16 cellular contexts compared by ENCODE assay signal in the genomic region with DNA sequence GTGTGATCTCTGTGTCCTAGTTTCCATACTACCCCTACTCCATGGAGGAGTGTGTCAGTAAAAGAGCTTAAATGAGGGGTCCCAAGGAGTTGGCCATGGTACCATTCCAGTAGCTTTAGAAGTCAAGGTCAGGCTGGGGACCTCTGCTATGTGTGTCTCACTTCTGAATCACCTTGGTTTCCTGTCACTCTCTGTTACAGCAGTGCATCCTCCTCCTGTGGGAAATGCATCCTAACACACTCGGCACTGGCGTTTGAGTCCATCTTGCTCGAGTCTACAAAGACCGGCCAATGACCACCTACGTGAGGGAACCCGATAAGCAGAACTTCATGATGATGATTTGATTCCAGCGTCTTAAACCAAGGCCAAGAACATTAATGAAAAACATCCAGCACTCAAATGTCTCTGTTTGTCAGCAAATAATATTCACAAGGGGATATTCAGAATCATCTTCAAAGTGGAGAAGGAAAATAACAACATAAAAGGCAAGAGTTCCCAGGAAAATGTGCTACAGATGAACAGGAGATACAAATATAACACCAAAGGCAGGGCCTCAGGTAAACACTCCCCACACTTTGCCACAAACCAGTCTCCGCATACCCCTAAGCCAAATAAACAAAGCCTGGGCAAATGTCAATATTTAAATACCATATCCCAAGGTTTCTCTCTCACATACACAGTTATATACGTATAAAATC. TPM values are rescaled to one million over a fixed set of nuclear protein-coding genes. Genes with fewer than 3 reads are reported as not detected.
DNase-seq lines count a peak whose midpoint lies in the region; ATAC-seq, FAIRE-seq and TF ChIP-seq lines count a peak whose summit lies in the region.
"Had no signal": no experiment of that assay in that cellular context is flagged by ENCODE, and none has a peak within 500 bp of the region (broad histone marks: within the 10 kb centered on the region; RNA-seq: fewer than 3 reads in every experiment).

No MANE protein-coding gene starts in this region.

- peaks cover 33% of the 10 kb centered on the region for H3K4me1 ChIP-seq in HUES48 (ENCODE audit: control insufficient read depth, insufficient read depth, low read length)
- H3K4me1 ChIP-seq in astrocyte (ENCODE audit: insufficient read depth, low read length), result peaks cover 88% of the 10 kb centered on the region
- peaks cover 24 to 56% of the 10 kb centered on the region in 2 donors for H3K4me1 ChIP-seq in lung (ENCODE audit: control insufficient read depth in 2 of 2, insufficient read depth in 2 of 2, low read length in 2 of 2)
- H3K4me1 ChIP-seq in tibial nerve, result peaks cover 0 to 98% (median 31%) of the 10 kb centered on the region in 4 donors

- no peak for TF ChIP-seq EP300 in tibial nerve (IDR thresholded peaks at IDR 0.05)

- ATAC-seq in lung (ENCODE audit: insufficient read depth, low FRiP score) (no peak), esophagus mucosa (no peak)
- ATAC-seq: natural killer cell; stimulated activated naive CD8-positive, alpha-beta T cell treated with anti-CD3 and anti-CD28 coated beads, Interleukin-15, Interleukin-2, amounts not matched to agents 100 U/mL and 50 U/mL, for 24 hours had no signal

- H3K4me3 Mint-ChIP-seq in astrocyte (ENCODE audit: unreplicated experiment) (peak overlapping the region; percentile 70), immature natural killer cell (no peak overlapping the region)
- H3K4me3 Mint-ChIP-seq: activated B cell treated with CpG ODN at 0.5 μM for 24 hours, natural killer cell had no signal

- no peak for TF ChIP-seq POLR2A in tibial nerve (IDR thresholded peaks at IDR 0.05)

- WGBS in lung, 2 donors, result 82 to 95% methylated on average over 9 of the region's 9 CpGs
- WGBS in tibial nerve, 2 donors, result 66 to 85% methylated on average over 9 of the region's 9 CpGs

- H3K36me3 Mint-ChIP-seq in astrocyte (ENCODE audit: low read depth, unreplicated experiment) (peaks cover 21% of the 10 kb centered on the region), immature natural killer cell (peaks cover 0 to 11% (median 0%) of the 10 kb centered on the region in 3 donors)
- H3K36me3 Mint-ChIP-seq: natural killer cell had no signal

- H3K27ac ChIP-seq in HUES48 (ENCODE audit: low read depth, low read length) (peak overlapping the region; percentile 59), astrocyte (ENCODE audit: low read depth, low read length) (peak overlapping the region; percentile 87), lung (ENCODE audit: low read depth in 1 of 2, low read length in 1 of 2) (peak overlapping the region; percentile 42 to 93), tibial nerve (peak overlapping the region in 3 of 4 donors; percentile 28 to 71 (median 69))

- DNase-seq in astrocyte (ENCODE audit: low read depth), result no peak
- DNase-seq in lung (ENCODE audit: low spot score), result no peak
- DNase-seq in tibial nerve (ENCODE audit: low spot score in 2 of 2), result no peak
- DNase-seq in medulla oblongata (ENCODE audit: extremely low spot score), result no peak
- no peak for DNase-seq in immature natural killer cell
- DNase-seq: activated B cell treated with CpG ODN at 0.5 μM for 24 hours; activated gamma-delta T cell; DND-41; hypothalamus; natural killer cell; NCI-H2107; SHP77; stimulated activated naive CD8-positive, alpha-beta T cell treated with anti-CD3 and anti-CD28 coated beads, Interleukin-15, Interleukin-2, amounts not matched to agents 100 U/mL and 50 U/mL, for 24 hours had no signal

- H3K27ac Mint-ChIP-seq in astrocyte (ENCODE audit: unreplicated experiment) (peak overlapping the region; percentile 96), immature natural killer cell (peak overlapping the region in 2 of 6 donors; percentile 18 to 31)
- H3K27ac Mint-ChIP-seq: activated B cell treated with CpG ODN at 0.5 μM for 24 hours, natural killer cell had no signal

- peak overlapping the region; percentile 67 for H3K4me2 ChIP-seq in astrocyte (ENCODE audit: low read length)

- H3K9ac ChIP-seq in HUES48 (ENCODE audit: low read depth, low read length), result no peak overlapping the region
- H3K9ac ChIP-seq in astrocyte (ENCODE audit: low read length), result peak overlapping the region; percentile 68

- TF ChIP-seq CTCF in astrocyte (IDR thresholded peaks at IDR 0.05; ENCODE audit: insufficient read depth, low read depth, low read length) (no peak), lung (IDR thresholded peaks at IDR 0.05; ENCODE audit: control extremely low read depth, extremely low read depth) (no peak), tibial nerve (IDR thresholded peaks at IDR 0.05) (no peak)

- H3K27me3 ChIP-seq in HUES48 (ENCODE audit: control insufficient read depth, insufficient read depth, low read length) (no peaks in the 10 kb centered on the region), astrocyte (ENCODE audit: insufficient read depth, low read length) (no peaks in the 10 kb centered on the region), lung (ENCODE audit: control insufficient read depth, insufficient read depth) (no peaks in the 10 kb centered on the region), tibial nerve (no peaks in the 10 kb centered on the region)

- peaks cover 94% of the 10 kb centered on the region for H3K79me2 ChIP-seq in astrocyte (ENCODE audit: insufficient read depth, low read length)

- no peak overlapping the region for H3K4me3 ChIP-seq in HUES48 (ENCODE audit: low read depth, low read length)
- peak overlapping the region; percentile 13 for H3K4me3 ChIP-seq in astrocyte (ENCODE audit: insufficient read depth, low read depth, low read length)
- no peak overlapping the region for H3K4me3 ChIP-seq in lung
- H3K4me3 ChIP-seq in tibial nerve, result no peak overlapping the region

- H3K36me3 ChIP-seq in HUES48 (ENCODE audit: control insufficient read depth, insufficient read depth, low read length) (no peaks in the 10 kb centered on the region), astrocyte (ENCODE audit: insufficient read depth, low read length) (peaks cover 6% of the 10 kb centered on the region), lung (ENCODE audit: control insufficient read depth in 2 of 2, insufficient read depth in 2 of 2, low read length in 2 of 2) (peaks cover 0 to 4% of the 10 kb centered on the region in 2 donors), tibial nerve (no peaks in the 10 kb centered on the region)

- peaks cover 93% of the 10 kb centered on the region for H3K4me1 Mint-ChIP-seq in astrocyte (ENCODE audit: low read depth, unreplicated experiment)
- peaks cover 45 to 47% of the 10 kb centered on the region in 2 donors for H3K4me1 Mint-ChIP-seq in immature natural killer cell

- no peak for FAIRE-seq in astrocyte (lab: Jason Lieb, UNC)
- FAIRE-seq: colon had no signal

- peaks cover 20% of the 10 kb centered on the region for H4K20me1 ChIP-seq in astrocyte (ENCODE audit: insufficient read depth, low read length)

- no peak overlapping the region for H2AFZ ChIP-seq in astrocyte (ENCODE audit: low read depth, low read length)

- peaks cover 5% of the 10 kb centered on the region for H3K9me3 Mint-ChIP-seq in astrocyte (ENCODE audit: unreplicated experiment)
- no peaks in the 10 kb centered on the region for H3K9me3 Mint-ChIP-seq in immature natural killer cell
- H3K9me3 Mint-ChIP-seq: activated B cell treated with CpG ODN at 0.5 μM for 24 hours, natural killer cell had no signal

- no peaks in the 10 kb centered on the region for H3K9me3 ChIP-seq in HUES48 (ENCODE audit: control insufficient read depth, insufficient read depth, low read length)
- H3K9me3 ChIP-seq in astrocyte (ENCODE audit: insufficient read depth, low read depth, low read length), result no peaks in the 10 kb centered on the region
- H3K9me3 ChIP-seq in lung (ENCODE audit: control insufficient read depth in 2 of 2, insufficient read depth in 1 of 2, low read length in 1 of 2), result no peaks in the 10 kb centered on the region
- H3K9me3 ChIP-seq in tibial nerve, result no peaks in the 10 kb centered on the region

- H3K27me3 Mint-ChIP-seq in astrocyte (ENCODE audit: low read depth, unreplicated experiment), result no peaks in the 10 kb centered on the region
- peaks cover 0 to 3% (median 0%) of the 10 kb centered on the region in 3 donors for H3K27me3 Mint-ChIP-seq in immature natural killer cell (ENCODE audit: low read depth in 3 of 3)
- H3K27me3 Mint-ChIP-seq: activated B cell treated with CpG ODN at 0.5 μM for 24 hours had no signal

RNA-seq across cellular contexts. Expression of a gene that starts 32.4 kb away (rescaled TPM):
- 88.7 and 93.4 TPM in 2 replicates for total RNA-seq in astrocyte
- 10 to 100 TPM; 15.5 to 33.4 TPM for total RNA-seq in lung
- 10 to 100 TPM in 1 of 2 donors, 1 to 10 TPM in 1; 4.4 to 14.9 TPM for polyA plus RNA-seq in lung
- total RNA-seq in tibial nerve, result 10 to 100 TPM; 21.3 to 27.5 (median 23.7) TPM
- 1 to 10 TPM; 1.7 to 7.0 (median 4.4) TPM for polyA plus RNA-seq in immature natural killer cell
- total RNA-seq in esophagus mucosa, result 3.5 TPM
